In genomic region chrX:152733261-152733975, GRCh38 we compare ENCODE assay signal across 1 cellular context.
A peak's percentile ranks its signal among the peaks of the same experiment; 100 is the strongest.
TF ChIP-seq lines count a peak whose summit lies in the region.

CSAG1 (minus strand) TSS chrX:152733721; CDS start chrX:152732460, 1,261 bp downstream.
MAGEA12 (plus strand) TSS chrX:152733757; CDS start chrX:152736162, 2,405 bp downstream.

TF ChIP-seq in K562, 482 proteins besides CTCF, POLR2A, EP300 and RAD21 (continued from another document and continues in another):
- TF ChIP-seq ZBTB40 (IDR thresholded peaks at IDR 0.05) (peak; percentile 89), ZBTB40 (CRISPR knock-in tag; IDR thresholded peaks at IDR 0.05) (no peak), CEBPZ (IDR thresholded peaks at IDR 0.05; ENCODE audit: borderline replicate concordance, low read depth, low read length) (no peak), PHTF2 (CRISPR knock-in tag; IDR thresholded peaks at IDR 0.05) (no peak), TFAM (CRISPR knock-in tag; conservative IDR thresholded peaks at IDR 0.05) (no peak), ZNF75A (CRISPR knock-in tag; IDR thresholded peaks at IDR 0.05) (no peak), RBM34 (IDR thresholded peaks at IDR 0.05; ENCODE audit: borderline replicate concordance, insufficient read depth, low read length) (no peak), ZNF780A (CRISPR knock-in tag; IDR thresholded peaks at IDR 0.05) (no peak), NR3C1 (CRISPR knock-in tag; IDR thresholded peaks at IDR 0.05) (no peak), CHD2 (IDR thresholded peaks at IDR 0.05; ENCODE audit: low read depth, low read length) (peak; percentile 95), GABPA (tag; conservative IDR thresholded peaks at IDR 0.05; ENCODE audit: low read depth) (peak; percentile 89), NR2F6 (CRISPR knock-in tag; IDR thresholded peaks at IDR 0.05) (no peak), ZNF717 (CRISPR knock-in tag; IDR thresholded peaks at IDR 0.05) (no peak), ZNF449 (CRISPR knock-in tag; IDR thresholded peaks at IDR 0.05) (no peak), ZNF3 (CRISPR knock-in tag; IDR thresholded peaks at IDR 0.05) (no peak), TBP (optimal IDR thresholded peaks at IDR 0.05; ENCODE audit: low read depth, low read length) (no peak), NRF1 (conservative IDR thresholded peaks at IDR 0.05 in 1 of 2, IDR thresholded peaks at IDR 0.05 in 1 of 2) (peak; percentile 76 to 81), U2AF1 (optimal IDR thresholded peaks at IDR 0.05; ENCODE audit: low read depth, low read length) (no peak), PATZ1 (CRISPR knock-in tag; IDR thresholded peaks at IDR 0.05; ENCODE audit: borderline replicate concordance) (no peak), ZKSCAN3 (CRISPR knock-in tag; IDR thresholded peaks at IDR 0.05) (no peak), PRPF4 (IDR thresholded peaks at IDR 0.05; ENCODE audit: insufficient read depth, low read depth, low read length, poor library complexity, severe bottlenecking) (no peak), CEBPB (tag; IDR thresholded peaks at IDR 0.05) (no peak), ELF2 (CRISPR knock-in tag; IDR thresholded peaks at IDR 0.05) (no peak), ZNF140 (CRISPR knock-in tag; IDR thresholded peaks at IDR 0.05) (no peak), TAF1 (IDR thresholded peaks at IDR 0.05; ENCODE audit: control insufficient read depth, extremely low read depth, insufficient read depth, low read length, severe bottlenecking) (peak; percentile 79), NR1H2 (CRISPR knock-in tag; IDR thresholded peaks at IDR 0.05) (no peak), ZNF311 (CRISPR knock-in tag; IDR thresholded peaks at IDR 0.05) (no peak), SAP30 (IDR thresholded peaks at IDR 0.05; ENCODE audit: borderline replicate concordance, insufficient read depth, low read depth, low read length, poor library complexity, severe bottlenecking) (no peak), CREB1 (IDR thresholded peaks at IDR 0.05) (peak; percentile 90), CREB1 (CRISPR knock-in tag; IDR thresholded peaks at IDR 0.05) (peak; percentile 89), FOXA1 (IDR thresholded peaks at IDR 0.05; ENCODE audit: borderline replicate concordance) (no peak), GTF2E2 (tag; IDR thresholded peaks at IDR 0.05) (no peak), HOMEZ (CRISPR knock-in tag; IDR thresholded peaks at IDR 0.05) (no peak), ZNF282 (CRISPR knock-in tag; IDR thresholded peaks at IDR 0.05) (no peak), ZNF584 (CRISPR knock-in tag; IDR thresholded peaks at IDR 0.05; ENCODE audit: low read depth) (no peak), NFATC3 (IDR thresholded peaks at IDR 0.05) (no peak), ZNF217 (CRISPR knock-in tag; IDR thresholded peaks at IDR 0.05) (no peak), TOE1 (IDR thresholded peaks at IDR 0.05; ENCODE audit: borderline replicate concordance) (peak; percentile 37; the same call in 1 of the 2 replicates), TOE1 (CRISPR knock-in tag; IDR thresholded peaks at IDR 0.05; ENCODE audit: borderline replicate concordance, low read depth) (no peak), SRSF9 (IDR thresholded peaks at IDR 0.05; ENCODE audit: borderline replicate concordance, low read depth, low read length) (no peak), PCBP2 (IDR thresholded peaks at IDR 0.05; ENCODE audit: low read depth, low read length, poor library complexity, severe bottlenecking) (no peak), TSHZ1 (CRISPR knock-in tag; IDR thresholded peaks at IDR 0.05) (no peak), EHMT2 (IDR thresholded peaks at IDR 0.05) (no peak), PTTG1 (tag; IDR thresholded peaks at IDR 0.05; ENCODE audit: low read depth) (no peak), TRIM28 (IDR thresholded peaks at IDR 0.05) (no peak)
